ENCODE assay signal across 14 cellular contexts in genomic region chr1:12445257-12445656, GRCh38.
A peak's percentile ranks its signal among the peaks of the same experiment; 100 is the strongest.
DNase-seq lines count a peak whose midpoint lies in the region; ATAC-seq and TF ChIP-seq lines count a peak whose summit lies in the region.
"Had no signal": no experiment of that assay in that cellular context is flagged by ENCODE, and none has a peak within 500 bp of the region (broad histone marks: within the 10 kb centered on the region; RNA-seq: fewer than 3 reads in every experiment).

No MANE protein-coding gene starts in this region.

- H3K79me1 ChIP-seq in IMR-90 (ENCODE audit: low read depth in 1 of 2, low read length in 2 of 2) = peaks cover 4 to 18% of the 10 kb centered on the region in 2 experiments; a peak in 2 of 4 replicates

- CTCF ChIA-PET in IMR-90 (lab: Yijun Ruan, JAX) = interaction anchor here (1.1 kb wide), 1 partner anchor 55 kb away, joined by 4 read pairs; no protein-coding TSS in a partner anchor
- CTCF ChIA-PET in Panc1 (lab: Charles Lee) = no interaction called here

- peaks cover 19% of the 10 kb centered on the region for H3K9me3 Mint-ChIP-seq in mesothelial cell of epicardium
- H3K9me3 Mint-ChIP-seq: GM23338 had no signal

- no peak overlapping the region for H3K4me3 ChIP-seq in IMR-90 (ENCODE audit: insufficient read depth, low read depth, low read length)
- no peak overlapping the region for H3K4me3 ChIP-seq in Panc1 (ENCODE audit: low read depth in 2 of 2, low read length in 2 of 2)
- H3K4me3 ChIP-seq in tibial artery = no peak overlapping the region
- H3K4me3 ChIP-seq: GM23338 had no signal

- peak overlapping the region; percentile 56 for H3K27ac Mint-ChIP-seq in mesothelial cell of epicardium
- H3K27ac Mint-ChIP-seq: GM23338 had no signal

- H3K36me3 Mint-ChIP-seq in mesothelial cell of epicardium = peaks cover 43% of the 10 kb centered on the region

- H4K20me1 ChIP-seq in IMR-90 (ENCODE audit: insufficient read depth, low read length) = no peaks in the 10 kb centered on the region

- H3K27me3 Mint-ChIP-seq in mesothelial cell of epicardium (ENCODE audit: low read depth) = no peaks in the 10 kb centered on the region
- H3K27me3 Mint-ChIP-seq: CD4-positive, CD25-positive, alpha-beta regulatory T cell had no signal

- no peak overlapping the region; the same call in 1 of the 2 replicates for H4K5ac ChIP-seq in IMR-90 (ENCODE audit: low read depth, low read length)

- TF ChIP-seq POLR2A in IMR-90 (IDR thresholded peaks at IDR 0.05; ENCODE audit: low read depth, low read length) = no peak

- H3K4me3 Mint-ChIP-seq in mesothelial cell of epicardium = no peak overlapping the region
- H3K4me3 Mint-ChIP-seq: CD4-positive, CD25-positive, alpha-beta regulatory T cell; GM23338 had no signal

- H4K91ac ChIP-seq in IMR-90 (ENCODE audit: insufficient read depth, low read depth, low read length) = no peak overlapping the region

- H3K27ac ChIP-seq in IMR-90 (ENCODE audit: insufficient read depth, low read length) (no peak overlapping the region), Panc1 (ENCODE audit: low read length) (peak overlapping the region; percentile 32; the same call in 1 of the 2 replicates), tibial artery (peak overlapping the region; percentile 48 to 86)
- H3K27ac ChIP-seq: HL-60 had no signal

- peaks cover 22% of the 10 kb centered on the region for H3K4me1 ChIP-seq in IMR-90 (ENCODE audit: control insufficient read depth, insufficient read depth, low read length)
- H3K4me1 ChIP-seq in Panc1 (ENCODE audit: control insufficient read depth, insufficient read depth, low read length) = no peaks in the 10 kb centered on the region; the same call in 1 of the 2 replicates
- H3K4me1 ChIP-seq in tibial artery = peaks cover 5 to 74% (median 50%) of the 10 kb centered on the region in 4 donors
- H3K4me1 ChIP-seq: BE2C, Caco-2 had no signal

- H3K4ac ChIP-seq in IMR-90 (ENCODE audit: low read depth, low read length) = peak overlapping the region; percentile 9; the same call in 1 of the 2 replicates

- H2AK9ac ChIP-seq in IMR-90 (replicated peaks; ENCODE audit: low read depth, low read length, poor library complexity) = no peak overlapping the region

- no peak overlapping the region for H2BK15ac ChIP-seq in IMR-90 (ENCODE audit: low read depth, low read length)

- no peaks in the 10 kb centered on the region; the same call in 1 of the 2 replicates for H3K36me3 ChIP-seq in IMR-90 (ENCODE audit: control insufficient read depth, insufficient read depth, low read length)
- no peaks in the 10 kb centered on the region for H3K36me3 ChIP-seq in Panc1 (ENCODE audit: control insufficient read depth, insufficient read depth, low read length)
- H3K36me3 ChIP-seq in tibial artery = peaks cover 0 to 3% (median 0%) of the 10 kb centered on the region in 3 donors
- H3K36me3 ChIP-seq: BE2C had no signal

- TF ChIP-seq RAD21 in IMR-90 (IDR thresholded peaks at IDR 0.05; ENCODE audit: low read length) = no peak

- intact Hi-C loops in IMR-90 (cut with micrococcal nuclease) = no loop called here
- intact Hi-C loops in Panc1 (cut with micrococcal nuclease; ENCODE audit: unreplicated experiment) = no loop called here
- intact Hi-C loops in tibial artery (cut with DNase I; ENCODE audit: low total_unique reads) = no loop called here

- no peak overlapping the region for H4K8ac ChIP-seq in IMR-90 (ENCODE audit: low read depth in 2 of 2, low read length in 2 of 2)

- H3K4me2 ChIP-seq in IMR-90 (ENCODE audit: low read depth, low read length) = no peak overlapping the region
- H3K4me2 ChIP-seq: GM23338 had no signal

- ATAC-seq in IMR-90 (ENCODE audit: low read depth) = no peak
- no peak for ATAC-seq in Panc1
- no peak for ATAC-seq in GM19463 (IDR thresholded peaks at IDR 0.05; ENCODE audit: unreplicated experiment)
- ATAC-seq: GM23338 had no signal

- DNase-seq in IMR-90 = no peak
- DNase-seq in Panc1 (ENCODE audit: low read depth, low spot score) = no peak
- no peak for DNase-seq in mesothelial cell of epicardium (ENCODE audit: low spot score in 2 of 2, unreplicated experiment in 2 of 2)
- DNase-seq in tibial artery = no peak
- no peak for DNase-seq in activated effector memory CD4-positive, alpha-beta T cell treated with anti-CD3 and anti-CD28 coated beads, Interleukin-2, amount 50 U/mL, for 16 hours
- DNase-seq: ACHN; BE2C; C1 segment of cervical spinal cord; Caco-2; CD4-positive, CD25-positive, alpha-beta regulatory T cell; HCEC 1CT had no signal

- H2BK5ac ChIP-seq in IMR-90 (ENCODE audit: low read depth, low read length, poor library complexity, severe bottlenecking) = no peak overlapping the region

- H3K27me3 ChIP-seq in IMR-90 (ENCODE audit: control insufficient read depth, insufficient read depth, low read length) (no peaks in the 10 kb centered on the region), Panc1 (ENCODE audit: control insufficient read depth, insufficient read depth, low read length) (no peaks in the 10 kb centered on the region), tibial artery (no peaks in the 10 kb centered on the region)
- H3K27me3 ChIP-seq: BE2C had no signal

- no peak overlapping the region for H3K56ac ChIP-seq in IMR-90 (ENCODE audit: extremely low read depth, insufficient read depth, low read length)

- H3K9me1 ChIP-seq in IMR-90 (ENCODE audit: insufficient read depth, low read length) = peaks cover 14% of the 10 kb centered on the region

- TF ChIP-seq CTCF in IMR-90 (conservative IDR thresholded peaks at IDR 0.05; ENCODE audit: low read depth, low read length) (no peak), Panc1 (IDR thresholded peaks at IDR 0.05) (no peak), mesothelial cell of epicardium (IDR thresholded peaks at IDR 0.05; ENCODE audit: unreplicated experiment) (no peak), tibial artery (IDR thresholded peaks at IDR 0.05) (no peak)

- H3K9me3 ChIP-seq in IMR-90 (ENCODE audit: control insufficient read depth, insufficient read depth, low read length) (no peaks in the 10 kb centered on the region), Panc1 (ENCODE audit: control insufficient read depth, insufficient read depth, low read depth, low read length) (no peaks in the 10 kb centered on the region), tibial artery (no peaks in the 10 kb centered on the region)
- H3K9me3 ChIP-seq: BE2C, Caco-2 had no signal

- in situ Hi-C loops in IMR-90 (cut with MboI; ENCODE audit: low sequenced_read_pairs) = no loop called here
- in situ Hi-C loops in Panc1 (cut with HindIII; ENCODE audit: low pct_unique_long_range_greater_than_20kb, low sequenced_read_pairs) = no loop called here

- H3K23ac ChIP-seq in IMR-90 (ENCODE audit: low read depth, low read length) = no peak overlapping the region

- H3K14ac ChIP-seq in IMR-90 (replicated peaks; ENCODE audit: low read depth, low read length) = no peak overlapping the region; the same call in 1 of the 2 replicates

- no peak overlapping the region for H3K9ac ChIP-seq in IMR-90 (ENCODE audit: low read depth, low read length)

- H2BK20ac ChIP-seq in IMR-90 (ENCODE audit: low read depth, low read length) = no peak overlapping the region

- peaks cover 56% of the 10 kb centered on the region for H3K4me1 Mint-ChIP-seq in mesothelial cell of epicardium

- peak overlapping the region; percentile 76; the same call in 1 of the 2 replicates for H3K18ac ChIP-seq in IMR-90 (ENCODE audit: low read depth, low read length)

- no TSS peak for BruUV-seq in IMR-90 (replicated peaks; lab: Mats Ljungman, UMichigan)
- BruUV-seq in Panc1 (replicated peaks; lab: Mats Ljungman, UMichigan) = no TSS peak

- H2AFZ ChIP-seq in IMR-90 (replicated peaks; ENCODE audit: low read length, poor library complexity) = no peak overlapping the region
- H2AFZ ChIP-seq: GM23338 had no signal

- dilution Hi-C loops in IMR-90 (cut with HindIII; ENCODE audit: low sequenced_read_pairs, unreplicated experiment) = no loop called here

- H2BK120ac ChIP-seq in IMR-90 (ENCODE audit: low read depth, low read length) = 0 out of 2 replicates have a peak overlapping the region, but pooled peaks have one; percentile 16

- WGBS in IMR-90 (ENCODE audit: extremely low coverage in 2 of 2, insufficient read length in 1 of 2), 2 experiments = 40% methylated on average over 1 of the region's 3 CpGs; no CpG with 5 or more reads in 1 of the 2 experiments

- POLR2A ChIA-PET in IMR-90 (lab: Charles Lee; ENCODE audit: unreplicated experiment) = interaction anchor here (0.6 kb wide), 1 partner anchor 150 kb away, joined by 3 read pairs; no protein-coding TSS in a partner anchor
- POLR2A ChIA-PET in Panc1 (lab: Charles Lee) = no interaction called here

- peak overlapping the region; percentile 11; the same call in 1 of the 2 replicates for H2AK5ac ChIP-seq in IMR-90 (ENCODE audit: low read depth, low read length)

TF ChIP-seq in IMR-90, 13 proteins besides CTCF, POLR2A, EP300 and RAD21 (continues in another document):
- no peak for TF ChIP-seq FOS (IDR thresholded peaks at IDR 0.05; ENCODE audit: low read depth, low read length)
- no peak for TF ChIP-seq RFX5 (IDR thresholded peaks at IDR 0.05; ENCODE audit: low read depth, low read length)
- TF ChIP-seq NFE2L2 (IDR thresholded peaks at IDR 0.05; ENCODE audit: low read depth, low read length) = no peak
- no peak for TF ChIP-seq SMC3 (IDR thresholded peaks at IDR 0.05; ENCODE audit: low read depth, low read length)
- TF ChIP-seq CEBPB (IDR thresholded peaks at IDR 0.05; ENCODE audit: low read depth, low read length) = no peak
- TF ChIP-seq BHLHE40 (IDR thresholded peaks at IDR 0.05; ENCODE audit: low read depth, low read length) = no peak
- no peak for TF ChIP-seq CHD1 (IDR thresholded peaks at IDR 0.05; ENCODE audit: low read depth, low read length)
- TF ChIP-seq MXI1 (IDR thresholded peaks at IDR 0.05; ENCODE audit: borderline replicate concordance, low read depth, low read length) = no peak
- TF ChIP-seq USF2 (IDR thresholded peaks at IDR 0.05; ENCODE audit: low read depth, low read length) = no peak
- no peak for TF ChIP-seq ELK1 (IDR thresholded peaks at IDR 0.05; ENCODE audit: borderline replicate concordance, low read depth, low read length)
